In genomic region chr5:21168557-21168956, GRCh38 we compare ENCODE assay signal across 23 cellular contexts.
"Had no signal": no experiment of that assay in that cellular context is flagged by ENCODE, and none has a peak within 500 bp of the region (broad histone marks: within the 10 kb centered on the region; RNA-seq: fewer than 3 reads in every experiment).

No MANE protein-coding gene starts in this region.

- DNase-seq: colonic mucosa; cortex of kidney; dermis blood vessel endothelial cell; dorsolateral prefrontal cortex; effector CD4-positive, alpha-beta T cell; effector CD8-positive, alpha-beta T cell; effector memory CD4-positive, alpha-beta T cell; effector memory CD8-positive, alpha-beta T cell; erythroblast; esophagus squamous epithelium; foreskin fibroblast; foreskin keratinocyte; foreskin melanocyte; gastrocnemius medialis; glutamatergic neuron; head of caudate nucleus; heart left ventricle; heart right ventricle had no signal

- H3K4me1 ChIP-seq: colonic mucosa, esophagus squamous epithelium, foreskin keratinocyte, gastrocnemius medialis, gastroesophageal sphincter, heart left ventricle, heart right ventricle had no signal

- H3K27me3 ChIP-seq: colonic mucosa, dorsolateral prefrontal cortex, esophagus squamous epithelium, foreskin keratinocyte, gastrocnemius medialis, gastroesophageal sphincter, heart left ventricle, heart right ventricle had no signal

- H3K27ac ChIP-seq: colonic mucosa, coronary artery, dorsolateral prefrontal cortex, epithelial cell of prostate, esophagus squamous epithelium, foreskin keratinocyte, gastrocnemius medialis, gastroesophageal sphincter, heart left ventricle, heart right ventricle had no signal

- H3K36me3 ChIP-seq: colonic mucosa, esophagus squamous epithelium, gastrocnemius medialis, gastroesophageal sphincter, heart left ventricle, heart right ventricle had no signal

- ATAC-seq: effector memory CD8-positive, alpha-beta T cell; esophagus mucosa; foreskin keratinocyte; gastrocnemius medialis; gastroesophageal sphincter; heart left ventricle; heart right ventricle had no signal

- H3K4me3 ChIP-seq: colonic mucosa, coronary artery, dorsolateral prefrontal cortex, esophagus squamous epithelium, gastrocnemius medialis, gastroesophageal sphincter, heart left ventricle, heart right ventricle had no signal

- H3K9me3 ChIP-seq: colonic mucosa, esophagus squamous epithelium, gastrocnemius medialis, gastroesophageal sphincter had no signal

- H3K27ac Mint-ChIP-seq: dendritic cell treated with granulocyte-macrophage colony-stimulating factor and Interleukin-4, amounts not matched to agents 40 ng/mL and 50 ng/mL, for 4 days; effector memory CD8-positive, alpha-beta T cell had no signal

- H3K4me3 Mint-ChIP-seq: dendritic cell treated with granulocyte-macrophage colony-stimulating factor and Interleukin-4, amounts not matched to agents 40 ng/mL and 50 ng/mL, for 4 days; effector memory CD8-positive, alpha-beta T cell had no signal

- H3K27me3 Mint-ChIP-seq: dendritic cell treated with granulocyte-macrophage colony-stimulating factor and Interleukin-4, amounts not matched to agents 40 ng/mL and 50 ng/mL, for 4 days; effector memory CD8-positive, alpha-beta T cell had no signal
